Comparison of ENCODE assay signal across 23 cellular contexts in the genomic region with DNA sequence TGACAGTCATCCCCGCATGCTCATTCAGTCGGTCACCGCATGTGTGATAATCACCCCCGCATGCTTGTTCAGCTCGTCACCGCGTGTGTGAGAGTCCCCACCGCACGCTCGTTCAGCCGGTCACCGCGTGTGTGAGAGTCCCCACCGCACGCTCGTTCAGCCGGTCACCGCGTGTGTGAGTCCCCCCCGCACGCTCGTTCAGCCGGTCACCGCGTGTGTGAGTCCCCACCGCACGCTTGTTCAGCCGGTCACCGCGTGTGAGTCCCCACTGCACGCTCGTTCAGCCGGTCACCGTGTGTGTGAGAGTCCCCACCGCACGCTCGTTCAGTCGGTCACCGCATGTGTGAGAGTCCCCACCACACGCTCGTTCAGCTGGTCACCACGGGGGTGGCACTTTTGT. TPM values are rescaled to one million over a fixed set of nuclear protein-coding genes. Genes with fewer than 3 reads are reported as not detected.
DNase-seq lines count a peak whose midpoint lies in the region; ATAC-seq, FAIRE-seq and TF ChIP-seq lines count a peak whose summit lies in the region.
"Had no signal": no experiment of that assay in that cellular context is flagged by ENCODE, and none has a peak within 500 bp of the region (broad histone marks: within the 10 kb centered on the region; RNA-seq: fewer than 3 reads in every experiment).

No MANE protein-coding gene starts in this region.

- CTCF ChIA-PET in HepG2 (lab: Yijun Ruan, JAX; ENCODE audit: low intra/inter-chr PET ratio, low total read pairs), result no interaction called here

- H3K27ac ChIP-seq in HepG2 (ENCODE audit: extremely low read length, insufficient read depth, low read length), result no peak overlapping the region
- no peak overlapping the region for H3K27ac ChIP-seq in right lobe of liver
- H3K27ac ChIP-seq in sigmoid colon, result no peak overlapping the region
- H3K27ac ChIP-seq: BLaER1, SK-N-MC had no signal

- ATAC-seq in HepG2 (no peak), right lobe of liver (no peak)
- ATAC-seq: GM23338 had no signal

- no peaks in the 10 kb centered on the region for H3K27me3 ChIP-seq in HepG2 (ENCODE audit: control insufficient read depth in 1 of 2, insufficient read depth in 2 of 2, low read length in 2 of 2)
- no peaks in the 10 kb centered on the region for H3K27me3 ChIP-seq in right lobe of liver
- no peaks in the 10 kb centered on the region for H3K27me3 ChIP-seq in sigmoid colon
- H3K27me3 ChIP-seq: BLaER1 had no signal

- no peak overlapping the region for H3K9ac ChIP-seq in HepG2 (ENCODE audit: insufficient read depth, low read depth, low read length)
- H3K9ac ChIP-seq: BLaER1 had no signal

- 0 out of 2 replicates have a peak, but pooled peaks cover 10% of the 10 kb centered on the region for H4K20me1 ChIP-seq in HepG2 (ENCODE audit: insufficient read depth, low read length)

- 95% methylated on average over 42 of the region's 42 CpGs for WGBS in HepG2 (ENCODE audit: low lambda C conversion rate)
- WGBS in right lobe of liver (ENCODE audit: insufficient coverage, low coverage, low lambda C conversion rate, missing lambda C conversion rate), result 95% methylated on average over 38 of the region's 42 CpGs
- WGBS in sigmoid colon, 2 donors, result 95 to 96% methylated on average over 42 of the region's 42 CpGs

- H3K4me3 ChIP-seq in HepG2 (replicated peaks in 1 of 3; ENCODE audit: insufficient read depth in 1 of 3, low read depth in 2 of 3, low read length in 3 of 3), result no peak overlapping the region
- no peak overlapping the region for H3K4me3 ChIP-seq in right lobe of liver
- no peak overlapping the region for H3K4me3 ChIP-seq in sigmoid colon
- H3K4me3 ChIP-seq: BLaER1, GM23338, HAP-1, SK-N-MC had no signal

- no peaks in the 10 kb centered on the region for H3K9me3 ChIP-seq in HepG2 (ENCODE audit: low read length)
- H3K9me3 ChIP-seq in right lobe of liver, result no peaks in the 10 kb centered on the region
- H3K9me3 ChIP-seq in sigmoid colon, result no peaks in the 10 kb centered on the region
- H3K9me3 ChIP-seq: BLaER1, HAP-1 had no signal

- TF ChIP-seq RAD21 in HepG2 (CRISPR knock-in tag; IDR thresholded peaks at IDR 0.05), result no peak

- H3K4me1 ChIP-seq in HepG2 (ENCODE audit: insufficient read depth, low read length), result peaks cover 23% of the 10 kb centered on the region
- H3K4me1 ChIP-seq in right lobe of liver, result peaks cover 0 to 27% (median 5%) of the 10 kb centered on the region in 4 donors
- peaks cover 0 to 21% (median 19%) of the 10 kb centered on the region in 4 donors for H3K4me1 ChIP-seq in sigmoid colon

- H3K4me2 ChIP-seq in HepG2 (ENCODE audit: low read depth, low read length), result no peak overlapping the region
- H3K4me2 ChIP-seq: BLaER1, GM23338 had no signal

- no TSS peak for BruUV-seq in HepG2 (replicated peaks; lab: Mats Ljungman, UMichigan)

- peaks cover 71% of the 10 kb centered on the region for H3K79me2 ChIP-seq in HepG2 (ENCODE audit: insufficient read depth, low read length)

- in situ Hi-C loops in HepG2 (cut with HindIII; ENCODE audit: extremely low pct_ligation_motif_present, low pct_unique_long_range_greater_than_20kb), result no loop called here

- TF ChIP-seq EP300 in HepG2 (IDR thresholded peaks at IDR 0.05; ENCODE audit: low read depth in 2 of 2, low read length in 2 of 2), result no peak
- TF ChIP-seq EP300 in HepG2 (CRISPR knock-in tag; IDR thresholded peaks at IDR 0.05; ENCODE audit: borderline replicate concordance), result no peak
- no peak for TF ChIP-seq EP300 in sigmoid colon (IDR thresholded peaks at IDR 0.05)

- no peak for FAIRE-seq in HepG2 (lab: Jason Lieb, UNC)
- FAIRE-seq: D721Med, RCC 7860 had no signal

- POLR2A ChIA-PET in HepG2 (lab: Yijun Ruan, JAX), result no interaction called here

- intact Hi-C loops in HepG2 (cut with micrococcal nuclease; ENCODE audit: unreplicated experiment) (loop anchor here (5.0 to 10.0 kb wide), 2 partner anchors 47 to 105 kb away; no protein-coding TSS in a partner anchor), right lobe of liver (cut with DNase I) (loop anchor here (10.0 kb wide), 2 partner anchors 45 to 55 kb away; partner anchors contain the start of genes C8G (in 1 of the 2) and FBXW5 (in 1 of the 2)), sigmoid colon (cut with DNase I) (loop anchor here (5.0 kb wide), 2 partner anchors 52 to 98 kb away; partner anchors contain the start of genes FBXW5 and TMEM141)

- H2AFZ ChIP-seq in HepG2 (ENCODE audit: low read length), result no peak overlapping the region
- H2AFZ ChIP-seq: GM23338 had no signal

- TF ChIP-seq POLR2A in HepG2 (IDR thresholded peaks at IDR 0.05; ENCODE audit: insufficient read depth in 1 of 2, low read depth in 2 of 2, low read length in 2 of 2), result no peak
- TF ChIP-seq POLR2A in right lobe of liver (IDR thresholded peaks at IDR 0.05), result no peak
- TF ChIP-seq POLR2A in sigmoid colon (IDR thresholded peaks at IDR 0.05), result no peak

- no peak for TF ChIP-seq CTCF in HepG2 (CRISPR knock-in tag; IDR thresholded peaks at IDR 0.05)
- TF ChIP-seq CTCF in right lobe of liver (IDR thresholded peaks at IDR 0.05), result no peak
- no peak for TF ChIP-seq CTCF in sigmoid colon (IDR thresholded peaks at IDR 0.05)

- H3K36me3 ChIP-seq in HepG2 (replicated peaks in 1 of 2; ENCODE audit: control insufficient read depth in 1 of 2, insufficient read depth in 2 of 2, low read length in 2 of 2) (peaks cover 1 to 22% of the 10 kb centered on the region in 2 experiments; a peak in 4 of 5 replicates), right lobe of liver (peaks cover 0 to 5% (median 0%) of the 10 kb centered on the region in 4 donors), sigmoid colon (peaks cover 0 to 7% (median 0%) of the 10 kb centered on the region in 4 donors)

- no peak for DNase-seq in HepG2 (ENCODE audit: low spot score)
- no peak for DNase-seq in right lobe of liver
- DNase-seq in iPS-NIHi11 (ENCODE audit: low spot score), result peak; percentile 1
- DNase-seq in NAMALWA (ENCODE audit: low spot score), result no peak
- no peak for DNase-seq in sigmoid colon
- DNase-seq: CD4-positive, CD25-positive, alpha-beta regulatory T cell; HFFc6; NCI-H1092 treated with DMSO at 0.1 percent for 48 hours; NCI-H1436; NCI-H187; NCI-H2081 treated with DMSO at 0.1 percent for 48 hours; NCI-H2171; NCI-H226; NCI-H510A; NCI-H69; OCI-M1; SIG-M5 had no signal

RNA-seq across cellular contexts. Expression of gene TRAF2, which starts 3.5 kb away (rescaled TPM):
- total RNA-seq in HepG2 (2016; rRNA removed; fragmentation: Illumina TruSeq; extraction: Trizol), result 13.4 and 13.6 TPM in 2 replicates
- 2.6 and 2.9 TPM in 2 replicates for total RNA-seq in HepG2 (2016; cell fraction: cytosol; rRNA removed; fragmentation: Illumina TruSeq; extraction: Trizol; ENCODE audit: low read depth)
- 12.1 and 13.9 TPM in 2 replicates for total RNA-seq in HepG2 (2016; cell fraction: insoluble cytoplasmic fraction; rRNA removed; fragmentation: Illumina TruSeq; extraction: Trizol)
- 4.8 and 6.0 TPM in 2 replicates for total RNA-seq in HepG2 (2016; cell fraction: membrane; rRNA removed; fragmentation: Illumina TruSeq; extraction: Trizol)
- total RNA-seq in HepG2 (2016; cell fraction: nucleus; rRNA removed; fragmentation: Illumina TruSeq; extraction: Trizol), result 10.7 and 13.3 TPM in 2 replicates
- polyA plus RNA-seq in HepG2 (2011; rRNA removed), result 12.4 and 15.5 TPM in 2 replicates
- 8.6 and 12.5 TPM in 2 replicates for polyA plus RNA-seq in HepG2 (2011; cell fraction: cytosol; rRNA removed)
- 30.8 and 35.5 TPM in 2 replicates for polyA plus RNA-seq in HepG2 (2011; cell fraction: nucleus; rRNA removed)
- 7.0 and 8.7 TPM in 2 replicates for polyA plus RNA-seq in HepG2 (2012)
- polyA plus RNA-seq in HepG2 (2016; cell fraction: cytosol; fragmentation: Illumina TruSeq; extraction: Trizol; ENCODE audit: low read depth), result 1.7 and 2.3 TPM in 2 replicates
- 11.2 and 13.9 TPM in 2 replicates for polyA plus RNA-seq in HepG2 (2016; cell fraction: insoluble cytoplasmic fraction; fragmentation: Illumina TruSeq; extraction: Trizol; ENCODE audit: low read depth)
- 3.5 and 4.0 TPM in 2 replicates for polyA plus RNA-seq in HepG2 (2016; cell fraction: membrane; fragmentation: Illumina TruSeq; extraction: Trizol; ENCODE audit: low read depth)
- 24.7 and 26.6 TPM in 2 replicates for polyA plus RNA-seq in HepG2 (2016; cell fraction: nucleus; fragmentation: Illumina TruSeq; extraction: Trizol; ENCODE audit: insufficient read depth, low read depth)
- 25.6 and 44.8 TPM in 2 replicates for polyA minus RNA-seq in HepG2 (2011; rRNA and poly(A)+ RNA removed; ENCODE audit: low replicate concordance)
- polyA minus RNA-seq in HepG2 (2011; cell fraction: cytosol; rRNA and poly(A)+ RNA removed), result 10.1 and 12.2 TPM in 2 replicates
- polyA minus RNA-seq in HepG2 (2011; cell fraction: nucleus; rRNA and poly(A)+ RNA removed), result 13.0 and 15.2 TPM in 2 replicates
- 1 to 10 TPM; 5.8 to 8.8 (median 7.1) TPM for total RNA-seq in right lobe of liver
- total RNA-seq in sigmoid colon, result 1 to 10 TPM; 1.8 to 5.5 (median 3.9) TPM
- 10 to 100 TPM; 13.2 to 21.9 (median 13.9) TPM for polyA plus RNA-seq in sigmoid colon

RNA-seq across cellular contexts. Expression of gene EDF1, which starts 23.8 kb away (rescaled TPM):
- total RNA-seq in HepG2 (2016; rRNA removed; fragmentation: Illumina TruSeq; extraction: Trizol) (379 and 474 TPM in 2 replicates), right lobe of liver (100 to 1,000 TPM; 216 to 486 (median 227) TPM), sigmoid colon (100 to 1,000 TPM; 261 to 303 (median 281) TPM)
- total RNA-seq in HepG2 (2016; cell fraction: cytosol; rRNA removed; fragmentation: Illumina TruSeq; extraction: Trizol; ENCODE audit: low read depth), result 152 and 180 TPM in 2 replicates
- total RNA-seq in HepG2 (2016; cell fraction: insoluble cytoplasmic fraction; rRNA removed; fragmentation: Illumina TruSeq; extraction: Trizol), result 390 and 529 TPM in 2 replicates
- 186 and 193 TPM in 2 replicates for total RNA-seq in HepG2 (2016; cell fraction: membrane; rRNA removed; fragmentation: Illumina TruSeq; extraction: Trizol)
- 157 and 160 TPM in 2 replicates for total RNA-seq in HepG2 (2016; cell fraction: nucleus; rRNA removed; fragmentation: Illumina TruSeq; extraction: Trizol)
- polyA plus RNA-seq in HepG2 (2011; rRNA removed) (235 and 269 TPM in 2 replicates), sigmoid colon (100 to 1,000 TPM; 541 to 755 (median 730) TPM)
- 392 and 430 TPM in 2 replicates for polyA plus RNA-seq in HepG2 (2011; cell fraction: cytosol; rRNA removed)
- 129 and 177 TPM in 2 replicates for polyA plus RNA-seq in HepG2 (2011; cell fraction: nucleus; rRNA removed)
- 257 and 326 TPM in 2 replicates for polyA plus RNA-seq in HepG2 (2012)
- 191 and 202 TPM in 2 replicates for polyA plus RNA-seq in HepG2 (2016; cell fraction: cytosol; fragmentation: Illumina TruSeq; extraction: Trizol; ENCODE audit: low read depth)
- polyA plus RNA-seq in HepG2 (2016; cell fraction: insoluble cytoplasmic fraction; fragmentation: Illumina TruSeq; extraction: Trizol; ENCODE audit: low read depth), result 553 and 620 TPM in 2 replicates
- 198 and 200 TPM in 2 replicates for polyA plus RNA-seq in HepG2 (2016; cell fraction: membrane; fragmentation: Illumina TruSeq; extraction: Trizol; ENCODE audit: low read depth)
- 307 and 322 TPM in 2 replicates for polyA plus RNA-seq in HepG2 (2016; cell fraction: nucleus; fragmentation: Illumina TruSeq; extraction: Trizol; ENCODE audit: insufficient read depth, low read depth)
- 34.3 and 99.7 TPM in 2 replicates for polyA minus RNA-seq in HepG2 (2011; rRNA and poly(A)+ RNA removed; ENCODE audit: low replicate concordance)
- polyA minus RNA-seq in HepG2 (2011; cell fraction: cytosol; rRNA and poly(A)+ RNA removed), result 87.8 and 91.0 TPM in 2 replicates
- polyA minus RNA-seq in HepG2 (2011; cell fraction: nucleus; rRNA and poly(A)+ RNA removed), result 84.2 and 94.6 TPM in 2 replicates

RNA-seq across cellular contexts. Expression of gene MAMDC4, which starts 37.7 kb away (rescaled TPM):
- total RNA-seq in HepG2 (2016; rRNA removed; fragmentation: Illumina TruSeq; extraction: Trizol), result 1.2 and 6.0 TPM in 2 replicates
- total RNA-seq in HepG2 (2016; cell fraction: cytosol; rRNA removed; fragmentation: Illumina TruSeq; extraction: Trizol; ENCODE audit: low read depth), result 1.7 and 2.2 TPM in 2 replicates
- total RNA-seq in HepG2 (2016; cell fraction: insoluble cytoplasmic fraction; rRNA removed; fragmentation: Illumina TruSeq; extraction: Trizol), result 1.0 and 7.5 TPM in 2 replicates
- total RNA-seq in HepG2 (2016; cell fraction: membrane; rRNA removed; fragmentation: Illumina TruSeq; extraction: Trizol), result 0.83 and 1.1 TPM in 2 replicates
- total RNA-seq in HepG2 (2016; cell fraction: nucleus; rRNA removed; fragmentation: Illumina TruSeq; extraction: Trizol), result 7.7 and 10.7 TPM in 2 replicates
- 6.8 and 7.9 TPM in 2 replicates for polyA plus RNA-seq in HepG2 (2011; rRNA removed)
- polyA plus RNA-seq in HepG2 (2011; cell fraction: cytosol; rRNA removed), result 1.2 and 2.6 TPM in 2 replicates
- polyA plus RNA-seq in HepG2 (2011; cell fraction: nucleus; rRNA removed), result 170 and 232 TPM in 2 replicates
- 6.5 and 6.7 TPM in 2 replicates for polyA plus RNA-seq in HepG2 (2012)
- 0.48 and 0.49 TPM in 2 replicates for polyA plus RNA-seq in HepG2 (2016; cell fraction: cytosol; fragmentation: Illumina TruSeq; extraction: Trizol; ENCODE audit: low read depth)
- 1.2 and 1.3 TPM in 2 replicates for polyA plus RNA-seq in HepG2 (2016; cell fraction: insoluble cytoplasmic fraction; fragmentation: Illumina TruSeq; extraction: Trizol; ENCODE audit: low read depth)
- 0.57 and 0.68 TPM in 2 replicates for polyA plus RNA-seq in HepG2 (2016; cell fraction: membrane; fragmentation: Illumina TruSeq; extraction: Trizol; ENCODE audit: low read depth)
- polyA plus RNA-seq in HepG2 (2016; cell fraction: nucleus; fragmentation: Illumina TruSeq; extraction: Trizol; ENCODE audit: insufficient read depth, low read depth), result 32.1 and 33.9 TPM in 2 replicates
- 0.96 and 2.4 TPM in 2 replicates for polyA minus RNA-seq in HepG2 (2011; rRNA and poly(A)+ RNA removed; ENCODE audit: low replicate concordance)
- polyA minus RNA-seq in HepG2 (2011; cell fraction: cytosol; rRNA and poly(A)+ RNA removed), result 0.69 and 1.2 TPM in 2 replicates
- 8.8 and 10.9 TPM in 2 replicates for polyA minus RNA-seq in HepG2 (2011; cell fraction: nucleus; rRNA and poly(A)+ RNA removed)
- total RNA-seq in right lobe of liver, result 10 to 100 TPM in 4 of 6 experiments, 1 to 10 TPM in 2; 5.7 to 27.9 (median 22.5) TPM
- total RNA-seq in sigmoid colon, result 1 to 10 TPM in 2 of 4 donors, under 1 TPM in 2; 0.71 to 2.8 (median 1.8) TPM
- 10 to 100 TPM in 1 of 3 donors, 1 to 10 TPM in 2; 1.6 to 25.3 (median 2.4) TPM for polyA plus RNA-seq in sigmoid colon

RNA-seq across cellular contexts. Expression of gene PHPT1, which starts 40.6 kb away (rescaled TPM):
- total RNA-seq in HepG2 (2016; rRNA removed; fragmentation: Illumina TruSeq; extraction: Trizol), result 155 and 192 TPM in 2 replicates
- 102 and 115 TPM in 2 replicates for total RNA-seq in HepG2 (2016; cell fraction: cytosol; rRNA removed; fragmentation: Illumina TruSeq; extraction: Trizol; ENCODE audit: low read depth)
- total RNA-seq in HepG2 (2016; cell fraction: insoluble cytoplasmic fraction; rRNA removed; fragmentation: Illumina TruSeq; extraction: Trizol), result 166 and 201 TPM in 2 replicates
- total RNA-seq in HepG2 (2016; cell fraction: membrane; rRNA removed; fragmentation: Illumina TruSeq; extraction: Trizol), result 119 and 147 TPM in 2 replicates
- 76.8 and 86.8 TPM in 2 replicates for total RNA-seq in HepG2 (2016; cell fraction: nucleus; rRNA removed; fragmentation: Illumina TruSeq; extraction: Trizol)
- 184 and 189 TPM in 2 replicates for polyA plus RNA-seq in HepG2 (2011; rRNA removed)
- 184 and 289 TPM in 2 replicates for polyA plus RNA-seq in HepG2 (2011; cell fraction: cytosol; rRNA removed)
- 352 and 483 TPM in 2 replicates for polyA plus RNA-seq in HepG2 (2011; cell fraction: nucleus; rRNA removed)
- 109 and 121 TPM in 2 replicates for polyA plus RNA-seq in HepG2 (2012)
- 97.4 and 122 TPM in 2 replicates for polyA plus RNA-seq in HepG2 (2016; cell fraction: cytosol; fragmentation: Illumina TruSeq; extraction: Trizol; ENCODE audit: low read depth)
- 136 and 146 TPM in 2 replicates for polyA plus RNA-seq in HepG2 (2016; cell fraction: insoluble cytoplasmic fraction; fragmentation: Illumina TruSeq; extraction: Trizol; ENCODE audit: low read depth)
- 95.2 and 109 TPM in 2 replicates for polyA plus RNA-seq in HepG2 (2016; cell fraction: membrane; fragmentation: Illumina TruSeq; extraction: Trizol; ENCODE audit: low read depth)
- polyA plus RNA-seq in HepG2 (2016; cell fraction: nucleus; fragmentation: Illumina TruSeq; extraction: Trizol; ENCODE audit: insufficient read depth, low read depth), result 167 and 176 TPM in 2 replicates
- 32.0 and 34.3 TPM in 2 replicates for polyA minus RNA-seq in HepG2 (2011; rRNA and poly(A)+ RNA removed; ENCODE audit: low replicate concordance)
- 21.5 and 26.7 TPM in 2 replicates for polyA minus RNA-seq in HepG2 (2011; cell fraction: cytosol; rRNA and poly(A)+ RNA removed)
- polyA minus RNA-seq in HepG2 (2011; cell fraction: nucleus; rRNA and poly(A)+ RNA removed), result 33.4 and 39.9 TPM in 2 replicates
- 10 to 100 TPM; 30.5 to 66.6 (median 49.3) TPM for total RNA-seq in right lobe of liver
- total RNA-seq in sigmoid colon, result 10 to 100 TPM; 39.0 to 73.1 (median 56.4) TPM
- 100 to 1,000 TPM; 109 to 144 (median 120) TPM for polyA plus RNA-seq in sigmoid colon

RNA-seq across cellular contexts. Expression of gene AJM1, which starts 47.6 kb away (rescaled TPM):
- total RNA-seq in HepG2 (2016; rRNA removed; fragmentation: Illumina TruSeq; extraction: Trizol) (0.48 and 1.1 TPM in 2 replicates), right lobe of liver (1 to 10 TPM; 1.7 to 2.8 (median 2.6) TPM), sigmoid colon (1 to 10 TPM in 3 of 4 donors, under 1 TPM in 1; 0.82 to 8.6 (median 5.2) TPM)
- 0.61 and 0.71 TPM in 2 replicates for total RNA-seq in HepG2 (2016; cell fraction: cytosol; rRNA removed; fragmentation: Illumina TruSeq; extraction: Trizol; ENCODE audit: low read depth)
- total RNA-seq in HepG2 (2016; cell fraction: insoluble cytoplasmic fraction; rRNA removed; fragmentation: Illumina TruSeq; extraction: Trizol), result 0.30 and 1.00 TPM in 2 replicates
- 0.59 and 0.90 TPM in 2 replicates for total RNA-seq in HepG2 (2016; cell fraction: membrane; rRNA removed; fragmentation: Illumina TruSeq; extraction: Trizol)
- total RNA-seq in HepG2 (2016; cell fraction: nucleus; rRNA removed; fragmentation: Illumina TruSeq; extraction: Trizol), result 1.0 TPM in 2 replicates
- polyA plus RNA-seq in HepG2 (2011; rRNA removed) (1.2 and 1.4 TPM in 2 replicates), sigmoid colon (1 to 10 TPM in 2 of 3 donors, under 1 TPM in 1; 0.46 to 6.7 (median 1.8) TPM)
- 0.45 and 0.97 TPM in 2 replicates for polyA plus RNA-seq in HepG2 (2011; cell fraction: cytosol; rRNA removed)
- 22.1 and 27.9 TPM in 2 replicates for polyA plus RNA-seq in HepG2 (2011; cell fraction: nucleus; rRNA removed)
- polyA plus RNA-seq in HepG2 (2012), result 2.2 TPM in 2 replicates
- 0.40 and 0.78 TPM in 2 replicates for polyA plus RNA-seq in HepG2 (2016; cell fraction: cytosol; fragmentation: Illumina TruSeq; extraction: Trizol; ENCODE audit: low read depth)
- 0.61 and 0.74 TPM in 2 replicates for polyA plus RNA-seq in HepG2 (2016; cell fraction: insoluble cytoplasmic fraction; fragmentation: Illumina TruSeq; extraction: Trizol; ENCODE audit: low read depth)
- polyA plus RNA-seq in HepG2 (2016; cell fraction: membrane; fragmentation: Illumina TruSeq; extraction: Trizol; ENCODE audit: low read depth), result 0.52 and 0.76 TPM in 2 replicates
- 4.1 and 4.6 TPM in 2 replicates for polyA plus RNA-seq in HepG2 (2016; cell fraction: nucleus; fragmentation: Illumina TruSeq; extraction: Trizol; ENCODE audit: insufficient read depth, low read depth)
- 0.77 and 1.1 TPM in 2 replicates for polyA minus RNA-seq in HepG2 (2011; rRNA and poly(A)+ RNA removed; ENCODE audit: low replicate concordance)
- polyA minus RNA-seq in HepG2 (2011; cell fraction: cytosol; rRNA and poly(A)+ RNA removed), result 1.5 and 1.8 TPM in 2 replicates
- polyA minus RNA-seq in HepG2 (2011; cell fraction: nucleus; rRNA and poly(A)+ RNA removed), result 3.0 and 3.3 TPM in 2 replicates
